30 cellular contexts compared by ENCODE assay signal in the genomic region with DNA sequence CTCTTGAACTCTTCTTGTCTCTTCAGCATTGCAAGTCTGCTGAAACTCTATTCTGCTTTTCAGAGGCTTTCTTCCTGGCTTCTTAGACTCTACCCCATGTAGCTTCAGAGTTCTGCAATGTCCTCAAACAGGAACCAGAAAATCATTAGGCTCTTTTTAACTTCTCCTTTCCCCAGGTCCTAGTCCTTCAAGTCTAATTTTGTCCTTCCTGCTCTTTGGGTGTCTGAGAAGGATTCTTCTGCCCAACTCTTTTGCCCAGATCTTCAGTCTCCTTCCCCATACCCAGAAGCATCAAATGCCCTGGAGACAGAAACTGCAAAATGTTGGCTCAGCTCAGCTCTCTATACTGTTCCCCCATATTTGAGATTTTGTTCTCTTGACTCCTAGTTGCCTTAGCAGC. TPM values are rescaled to one million over a fixed set of nuclear protein-coding genes. Genes with fewer than 3 reads are reported as not detected.
DNase-seq lines count a peak whose midpoint lies in the region; ATAC-seq lines count a peak whose summit lies in the region.
"Had no signal": no experiment of that assay in that cellular context is flagged by ENCODE, and none has a peak within 500 bp of the region (broad histone marks: within the 10 kb centered on the region; RNA-seq: fewer than 3 reads in every experiment).

No MANE protein-coding gene starts in this region.

- no peak overlapping the region for H3K4me3 ChIP-seq in CD8-positive, alpha-beta memory T cell (ENCODE audit: low read length)
- H3K4me3 ChIP-seq: hepatocyte, K562, MG63, PC-9, skin epidermis, thoracic aorta had no signal

- peak; percentile 2 for DNase-seq in activated effector memory CD4-positive, alpha-beta T cell treated with anti-CD3 and anti-CD28 coated beads, Interleukin-2, amount 50 U/mL, for 16 hours
- no peak for DNase-seq in activated effector memory CD4-positive, alpha-beta T cell treated with Interleukin-2 at 50 U/mL for 16 hours
- peak; percentile 83 to 97 for DNase-seq in NOMO-1 (lab: John Stamatoyannopoulos, UW; ENCODE audit: unreplicated experiment in 2 of 2)
- DNase-seq in caudate nucleus (lab: John Stamatoyannopoulos, UW): no peak
- no peak for DNase-seq in sciatic nerve (ENCODE audit: low spot score)
- DNase-seq in activated T-cell treated with anti-CD3 and anti-CD28 coated beads, Interleukin-2, amount 50 U/mL, for 72 hours: no peak
- DNase-seq in CD8-positive, alpha-beta memory T cell: no peak
- DNase-seq: activated CD4-positive, CD25-positive, alpha-beta regulatory T cell treated with anti-CD3 and anti-CD28 coated beads, Interleukin-2, amount 50 U/mL, for 72 hours; activated CD8-positive, alpha-beta T cell treated with anti-CD3 and anti-CD28 coated beads for 36 hours; CD8-positive, alpha-beta T cell; dermis blood vessel endothelial cell; DMS 273 treated with DMSO at 0.1 percent for 48 hours; EL; left colon; MG63; NCI-H146; nucleus accumbens; PC-9; SHP77; T-helper 1 cell had no signal

- ATAC-seq in sciatic nerve: peak; percentile 51
- ATAC-seq in GM21515 (IDR thresholded peaks at IDR 0.05; ENCODE audit: unreplicated experiment): no peak
- no peak for ATAC-seq in activated T-cell treated with anti-CD3 and anti-CD28 coated beads, Interleukin-2, amount 50 U/mL, for 72 hours (replicated peaks in 1 of 2)
- ATAC-seq: activated CD8-positive, alpha-beta T cell treated with anti-CD3 and anti-CD28 coated beads for 36 hours; CD8-positive, alpha-beta T cell; K562; left colon had no signal

- H3K4me1 Mint-ChIP-seq in activated T-cell treated with anti-CD3 and anti-CD28 coated beads, Interleukin-2, amount 50 U/mL, for 72 hours (ENCODE audit: low read depth): peaks cover 3% of the 10 kb centered on the region
- no peaks in the 10 kb centered on the region for H3K4me1 Mint-ChIP-seq in CD8-positive, alpha-beta memory T cell
- H3K4me1 Mint-ChIP-seq: central memory CD8-positive, alpha-beta T cell had no signal

- intact Hi-C loops in sciatic nerve (cut with DNase I): no loop called here

- H3K9me3 ChIP-seq in CD8-positive, alpha-beta memory T cell (ENCODE audit: low read length): no peaks in the 10 kb centered on the region

- no peak overlapping the region for H3K27ac Mint-ChIP-seq in activated T-cell treated with anti-CD3 and anti-CD28 coated beads, Interleukin-2, amount 50 U/mL, for 72 hours
- H3K27ac Mint-ChIP-seq in CD8-positive, alpha-beta memory T cell: no peak overlapping the region
- H3K27ac Mint-ChIP-seq: activated CD8-positive, alpha-beta T cell treated with anti-CD3 and anti-CD28 coated beads for 36 hours; CD8-positive, alpha-beta T cell; stimulated activated naive CD8-positive, alpha-beta T cell treated with anti-CD3 and anti-CD28 coated beads, Interleukin-15, Interleukin-2, amounts not matched to agents 100 ng/mL and 50 ng/mL, for 24 hours had no signal

- CTCF ChIA-PET in CD8-positive, alpha-beta memory T cell (lab: Charles Lee): interaction anchor here (2.2 kb wide), 1 partner anchor 9 kb away, joined by 7 read pairs; no protein-coding TSS in a partner anchor

- peaks cover 7 to 10% of the 10 kb centered on the region in 2 donors for H3K9me3 Mint-ChIP-seq in activated T-cell treated with anti-CD3 and anti-CD28 coated beads, Interleukin-2, amount 50 U/mL, for 72 hours
- H3K9me3 Mint-ChIP-seq in CD8-positive, alpha-beta memory T cell: peaks cover 10 to 28% (median 23%) of the 10 kb centered on the region in 5 donors

- H3K27ac ChIP-seq in caudate nucleus (ENCODE audit: low read depth, low read length): peak overlapping the region; percentile 76
- no peak overlapping the region for H3K27ac ChIP-seq in CD8-positive, alpha-beta memory T cell (ENCODE audit: low read depth, low read length)
- H3K27ac ChIP-seq: hepatocyte, PC-9, thoracic aorta had no signal

- H3K36me3 ChIP-seq in CD8-positive, alpha-beta memory T cell (ENCODE audit: insufficient read depth, low read length): no peaks in the 10 kb centered on the region
- H3K36me3 ChIP-seq: MG63, thoracic aorta had no signal

- peaks cover 9 to 21% of the 10 kb centered on the region in 2 donors for H3K36me3 Mint-ChIP-seq in activated T-cell treated with anti-CD3 and anti-CD28 coated beads, Interleukin-2, amount 50 U/mL, for 72 hours (ENCODE audit: insufficient read depth in 2 of 2)
- H3K36me3 Mint-ChIP-seq in CD8-positive, alpha-beta memory T cell: peaks cover 2 to 38% (median 5%) of the 10 kb centered on the region in 3 donors

- H3K4me3 Mint-ChIP-seq in activated T-cell treated with anti-CD3 and anti-CD28 coated beads, Interleukin-2, amount 50 U/mL, for 72 hours: no peak overlapping the region
- no peak overlapping the region for H3K4me3 Mint-ChIP-seq in CD8-positive, alpha-beta memory T cell
- H3K4me3 Mint-ChIP-seq: activated CD8-positive, alpha-beta T cell treated with anti-CD3 and anti-CD28 coated beads for 36 hours; CD8-positive, alpha-beta T cell; central memory CD8-positive, alpha-beta T cell; stimulated activated naive CD8-positive, alpha-beta T cell treated with anti-CD3 and anti-CD28 coated beads, Interleukin-15, Interleukin-2, amounts not matched to agents 100 ng/mL and 50 ng/mL, for 24 hours had no signal

- H3K27me3 ChIP-seq in CD8-positive, alpha-beta memory T cell (ENCODE audit: insufficient read depth, low read length, poor library complexity, severe bottlenecking): peaks cover 3% of the 10 kb centered on the region
- H3K27me3 ChIP-seq: hepatocyte, MG63 had no signal

- peaks cover 14% of the 10 kb centered on the region for H3K27me3 Mint-ChIP-seq in activated T-cell treated with anti-CD3 and anti-CD28 coated beads, Interleukin-2, amount 50 U/mL, for 72 hours (ENCODE audit: low read depth)
- peaks cover 14 to 36% of the 10 kb centered on the region in 2 donors for H3K27me3 Mint-ChIP-seq in CD8-positive, alpha-beta memory T cell

- no peaks in the 10 kb centered on the region for H3K4me1 ChIP-seq in CD8-positive, alpha-beta memory T cell (ENCODE audit: insufficient read depth, low read length)

- POLR2A ChIA-PET in CD8-positive, alpha-beta memory T cell (lab: Charles Lee): no interaction called here

RNA-seq across cellular contexts. Expression of gene CALM3, which starts 50.0 kb away (rescaled TPM):
- total RNA-seq in sciatic nerve: 237 TPM
- 100 to 1,000 TPM; 292 to 300 TPM for total RNA-seq in activated T-cell treated with anti-CD3 and anti-CD28 coated beads, Interleukin-2, amount 50 U/mL, for 72 hours
- total RNA-seq in CD8-positive, alpha-beta memory T cell: 100 to 1,000 TPM; 465 to 493 TPM
- polyA plus RNA-seq in CD8-positive, alpha-beta memory T cell: 168 TPM

RNA-seq across cellular contexts. Expression of gene PNMA8B, which starts 55.5 kb away (rescaled TPM):
- 3.6 TPM for total RNA-seq in sciatic nerve
- under 1 TPM; 0.05 to 0.12 TPM for total RNA-seq in activated T-cell treated with anti-CD3 and anti-CD28 coated beads, Interleukin-2, amount 50 U/mL, for 72 hours
- under 1 TPM in 1 of 2 experiments, not detected in 1; 0.04 TPM for total RNA-seq in CD8-positive, alpha-beta memory T cell
- polyA plus RNA-seq in CD8-positive, alpha-beta memory T cell: not detected
- total RNA-seq: A172; activated CD8-positive, alpha-beta T cell treated with anti-CD3 and anti-CD28 coated beads for 36 hours; CD8-positive, alpha-beta T cell; HT1080; K562; NCI-H460; PC-9 had no signal
- polyA plus RNA-seq: K562 had no signal

Comparison
In these comparisons a context has a peak if more than half of its experiments do, and no peak if none do; other contexts are left out.
1. DNase-seq: peak in activated effector memory CD4-positive, alpha-beta T cell treated with anti-CD3 and anti-CD28 coated beads, Interleukin-2, amount 50 U/mL, for 16 hours (single experiment) and NOMO-1 (2 of 2); none in activated effector memory CD4-positive, alpha-beta T cell treated with Interleukin-2 at 50 U/mL for 16 hours (single experiment), caudate nucleus (0 of 61), sciatic nerve (single experiment), activated T-cell treated with anti-CD3 and anti-CD28 coated beads, Interleukin-2, amount 50 U/mL, for 72 hours (0 of 2) and CD8-positive, alpha-beta memory T cell (0 of 5).